In genomic region chr19:18392417-18392816, GRCh38 we compare ENCODE assay signal across 1 cellular context.
TF ChIP-seq lines count a peak whose summit lies in the region.

No MANE protein-coding gene starts in this region.

TF ChIP-seq in K562, 482 proteins besides CTCF, POLR2A, EP300 and RAD21 (continued from another document):
- TF ChIP-seq VEZF1 (CRISPR knock-in tag; IDR thresholded peaks at IDR 0.05): peak; percentile 18; the same call in 1 of the 2 replicates
- no peak for TF ChIP-seq SRSF3 (IDR thresholded peaks at IDR 0.05; ENCODE audit: insufficient read depth, low read length)
- TF ChIP-seq ZNF41 (CRISPR knock-in tag; conservative IDR thresholded peaks at IDR 0.05): no peak
- no peak for TF ChIP-seq NONO (IDR thresholded peaks at IDR 0.05; ENCODE audit: low read depth in 2 of 2, low read length in 1 of 2)
- no peak for TF ChIP-seq SAP30 (IDR thresholded peaks at IDR 0.05; ENCODE audit: borderline replicate concordance, insufficient read depth, low read depth, low read length, poor library complexity, severe bottlenecking)
- no peak for TF ChIP-seq HDAC6 (IDR thresholded peaks at IDR 0.05; ENCODE audit: low read depth, low read length)
- TF ChIP-seq SREBF1 (IDR thresholded peaks at IDR 0.05; ENCODE audit: borderline replicate concordance, low read depth, low read length): no peak
- no peak for TF ChIP-seq CHCHD3 (CRISPR knock-in tag; IDR thresholded peaks at IDR 0.05)
- no peak for TF ChIP-seq SP2 (IDR thresholded peaks at IDR 0.05; ENCODE audit: extremely low read depth, low read depth, low read length, poor library complexity, severe bottlenecking)
- TF ChIP-seq FOSL1 (tag; conservative IDR thresholded peaks at IDR 0.05): peak; percentile 94
- TF ChIP-seq CGGBP1 (CRISPR knock-in tag; IDR thresholded peaks at IDR 0.05): no peak
- no peak for TF ChIP-seq MAX (CRISPR knock-in tag; IDR thresholded peaks at IDR 0.05)
- no peak for TF ChIP-seq MYNN (IDR thresholded peaks at IDR 0.05)
- TF ChIP-seq MYNN (CRISPR knock-in tag; IDR thresholded peaks at IDR 0.05): no peak
- no peak for TF ChIP-seq ZFP36 (IDR thresholded peaks at IDR 0.05; ENCODE audit: low read depth, low read length, partially characterized antibody)
- no peak for TF ChIP-seq PHF8 (IDR thresholded peaks at IDR 0.05; ENCODE audit: borderline replicate concordance, low read length)
- TF ChIP-seq ATF2 (CRISPR knock-in tag; IDR thresholded peaks at IDR 0.05): no peak
- TF ChIP-seq ZFP1 (CRISPR knock-in tag; IDR thresholded peaks at IDR 0.05): no peak
- peak; percentile 48 for TF ChIP-seq PRDM10 (IDR thresholded peaks at IDR 0.05; ENCODE audit: partially characterized antibody)
- TF ChIP-seq FOXA1 (IDR thresholded peaks at IDR 0.05; ENCODE audit: borderline replicate concordance): no peak
- TF ChIP-seq ZNF3 (CRISPR knock-in tag; IDR thresholded peaks at IDR 0.05): no peak
- no peak for TF ChIP-seq CHD7 (IDR thresholded peaks at IDR 0.05; ENCODE audit: low read depth, low read length)
